Comparison of ENCODE assay signal across 31 cellular contexts in the genomic region with DNA sequence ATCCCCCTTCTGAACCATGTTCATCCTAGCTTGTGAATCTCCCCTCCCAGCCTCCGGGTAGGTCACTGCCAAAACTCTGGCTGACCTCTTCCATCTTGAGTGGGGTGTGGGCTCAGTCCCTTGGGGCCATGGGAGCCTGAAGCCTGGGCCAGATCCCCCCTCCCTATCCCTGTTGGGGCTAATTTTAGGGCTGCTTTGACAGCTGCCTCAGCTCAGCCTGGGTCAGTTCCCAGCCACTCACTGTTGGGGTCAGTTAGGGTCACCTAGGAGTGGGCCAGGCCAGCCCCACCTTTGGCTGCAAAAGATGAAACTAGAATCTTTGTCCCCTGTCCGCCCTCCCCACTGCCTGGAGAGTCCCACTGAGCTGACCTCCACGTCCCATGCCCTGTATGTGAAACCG. TPM values are rescaled to one million over a fixed set of nuclear protein-coding genes. Genes with fewer than 3 reads are reported as not detected.
A peak's percentile ranks its signal among the peaks of the same experiment; 100 is the strongest.
DNase-seq lines count a peak whose midpoint lies in the region; ATAC-seq and TF ChIP-seq lines count a peak whose summit lies in the region.
"Had no signal": no experiment of that assay in that cellular context is flagged by ENCODE, and none has a peak within 500 bp of the region (broad histone marks: within the 10 kb centered on the region; RNA-seq: fewer than 3 reads in every experiment).

No MANE protein-coding gene starts in this region.

- H3K4me3 Mint-ChIP-seq in activated naive CD8-positive, alpha-beta T cell treated with anti-CD3 and anti-CD28 coated beads for 36 hours = no peak overlapping the region
- H3K4me3 Mint-ChIP-seq in activated naive CD8-positive, alpha-beta T cell treated with anti-CD3 and anti-CD28 coated beads, Interleukin-2, amount 50 U/mL, for 24 hours = no peak overlapping the region
- H3K4me3 Mint-ChIP-seq in progenitor cell of endocrine pancreas (ENCODE audit: low read depth) = no peak overlapping the region
- H3K4me3 Mint-ChIP-seq: activated CD8-positive, alpha-beta memory T cell treated with anti-CD3 and anti-CD28 coated beads, Interleukin-2, amount 10 ng/mL, durations not matched to agents 7 days and 5 days; activated T-helper 1 cell treated with anti-CD3 and anti-CD28 coated beads, Interleukin-12 subunit alpha, Interleukin-12 subunit beta, Interleukin-2, Interleukin-4 antibody, amounts not matched to agents 30 ng/mL and 10 ng/mL and 1 ng/mL, durations not matched to agents 14 hours and 24 hours and 36 hours; central memory CD8-positive, alpha-beta T cell; immature natural killer cell; mesothelial cell of epicardium; natural killer cell treated with Interleukin-12 subunit alpha and Interleukin-12 subunit beta and Interleukin-15 and Interleukin-18, amount 100 ng/mL, for 72 hours; stimulated activated naive CD8-positive, alpha-beta T cell treated with anti-CD3 and anti-CD28 coated beads, Interleukin-15, amount 100 ng/mL, for 72 hours had no signal

- H3K14ac ChIP-seq in neuronal stem cell (ENCODE audit: low read length) = no peak overlapping the region

- H3K23ac ChIP-seq in neuronal stem cell (ENCODE audit: low read depth, low read length, poor library complexity) = no peak overlapping the region

- peaks cover 16% of the 10 kb centered on the region for H3K27me3 Mint-ChIP-seq in activated naive CD8-positive, alpha-beta T cell treated with anti-CD3 and anti-CD28 coated beads for 36 hours
- peaks cover 20% of the 10 kb centered on the region for H3K27me3 Mint-ChIP-seq in activated naive CD8-positive, alpha-beta T cell treated with anti-CD3 and anti-CD28 coated beads, Interleukin-2, amount 50 U/mL, for 24 hours
- H3K27me3 Mint-ChIP-seq in progenitor cell of endocrine pancreas = peaks cover 33% of the 10 kb centered on the region

- H4K8ac ChIP-seq in neuronal stem cell (ENCODE audit: low read depth, low read length) = no peak overlapping the region

- H2AFZ ChIP-seq in neuronal stem cell (ENCODE audit: low read length) = no peak overlapping the region

- H3K4me1 ChIP-seq in esophagus squamous epithelium = peaks cover 42 to 83% (median 51%) of the 10 kb centered on the region in 3 donors
- H3K4me1 ChIP-seq in neuronal stem cell (ENCODE audit: control insufficient read depth in 2 of 2, insufficient read depth in 1 of 2, low read depth in 1 of 2, low read length in 2 of 2) = peaks cover 3 to 9% of the 10 kb centered on the region in 2 donors
- H3K4me1 ChIP-seq in aorta (ENCODE audit: control insufficient read depth in 1 of 2, insufficient read depth in 2 of 2, low read length in 2 of 2) = no peaks in the 10 kb centered on the region
- H3K4me1 ChIP-seq: pancreas, right lobe of liver had no signal

- ATAC-seq in activated naive CD8-positive, alpha-beta T cell treated with anti-CD3 and anti-CD28 coated beads, Interleukin-2, amount 50 U/mL, for 24 hours = no peak
- ATAC-seq in aorta (ENCODE audit: low FRiP score) = peak; percentile 3
- ATAC-seq: activated CD8-positive, alpha-beta memory T cell treated with anti-CD3 and anti-CD28 coated beads, Interleukin-2, amount 10 ng/mL, durations not matched to agents 7 days and 5 days; activated naive CD4-positive, alpha-beta T cell treated with anti-CD3 and anti-CD28 coated beads, Interleukin-2, amount 50 U/mL, for 72 hours; GM12878; left lobe of liver; natural killer cell treated with Interleukin-12 subunit alpha and Interleukin-12 subunit beta and Interleukin-15 and Interleukin-18, amount 100 ng/mL, for 72 hours; pancreas; right lobe of liver; stimulated activated naive CD8-positive, alpha-beta T cell treated with anti-CD3 and anti-CD28 coated beads, Interleukin-15, amount 100 ng/mL, for 72 hours had no signal

- intact Hi-C loops in esophagus squamous epithelium (cut with DNase I) (loop anchor here (5.0 kb wide), 2 partner anchors 39 to 104 kb away; no protein-coding TSS in a partner anchor), aorta (cut with DNase I) (loop anchor here in 1 of 2 donors (5.0 kb wide), 2 partner anchors 54 to 99 kb away; no protein-coding TSS in a partner anchor)

- H3K9me3 Mint-ChIP-seq in activated naive CD8-positive, alpha-beta T cell treated with anti-CD3 and anti-CD28 coated beads for 36 hours = no peaks in the 10 kb centered on the region
- no peaks in the 10 kb centered on the region for H3K9me3 Mint-ChIP-seq in activated naive CD8-positive, alpha-beta T cell treated with anti-CD3 and anti-CD28 coated beads, Interleukin-2, amount 50 U/mL, for 24 hours
- H3K9me3 Mint-ChIP-seq in progenitor cell of endocrine pancreas (ENCODE audit: low read depth) = no peaks in the 10 kb centered on the region
- H3K9me3 Mint-ChIP-seq: activated naive CD4-positive, alpha-beta T cell treated with anti-CD3 and anti-CD28 coated beads, Interleukin-2, amount 50 U/mL, for 72 hours; activated T-helper 1 cell treated with anti-CD3 and anti-CD28 coated beads, Interleukin-12 subunit alpha, Interleukin-12 subunit beta, Interleukin-2, Interleukin-4 antibody, amounts not matched to agents 30 ng/mL and 10 ng/mL and 1 ng/mL, durations not matched to agents 14 hours and 24 hours and 36 hours; central memory CD8-positive, alpha-beta T cell; immature natural killer cell; mesothelial cell of epicardium; natural killer cell treated with Interleukin-12 subunit alpha and Interleukin-12 subunit beta and Interleukin-15 and Interleukin-18, amount 100 ng/mL, for 72 hours; stimulated activated naive CD8-positive, alpha-beta T cell treated with anti-CD3 and anti-CD28 coated beads, Interleukin-15, amount 100 ng/mL, for 72 hours had no signal

- H3K4me3 ChIP-seq in esophagus squamous epithelium (no peak overlapping the region), neuronal stem cell (ENCODE audit: low read length in 2 of 2) (no peak overlapping the region), aorta (ENCODE audit: low read length in 2 of 2) (no peak overlapping the region)
- H3K4me3 ChIP-seq: GM12878, pancreas, right lobe of liver, SK-N-MC, tibial nerve had no signal

- no peak overlapping the region for H2BK5ac ChIP-seq in neuronal stem cell (ENCODE audit: low read length)

- peaks cover 3% of the 10 kb centered on the region for H3K4me1 Mint-ChIP-seq in activated naive CD8-positive, alpha-beta T cell treated with anti-CD3 and anti-CD28 coated beads for 36 hours
- peaks cover 8% of the 10 kb centered on the region for H3K4me1 Mint-ChIP-seq in activated naive CD8-positive, alpha-beta T cell treated with anti-CD3 and anti-CD28 coated beads, Interleukin-2, amount 50 U/mL, for 24 hours
- H3K4me1 Mint-ChIP-seq in progenitor cell of endocrine pancreas (ENCODE audit: low read depth) = peaks cover 5% of the 10 kb centered on the region
- H3K4me1 Mint-ChIP-seq: central memory CD8-positive, alpha-beta T cell had no signal

- peak overlapping the region; percentile 36 for H3K18ac ChIP-seq in neuronal stem cell (ENCODE audit: low read length)

- H2BK15ac ChIP-seq in neuronal stem cell (ENCODE audit: low read length) = no peak overlapping the region

- H3K79me1 ChIP-seq in neuronal stem cell (ENCODE audit: low read depth, low read length) = no peaks in the 10 kb centered on the region

- H3K36me3 ChIP-seq in esophagus squamous epithelium (no peaks in the 10 kb centered on the region), neuronal stem cell (replicated peaks in 1 of 2; ENCODE audit: control insufficient read depth in 2 of 2, insufficient read depth in 2 of 2, low read length in 2 of 2) (no peaks in the 10 kb centered on the region), aorta (ENCODE audit: control insufficient read depth in 1 of 2, insufficient read depth in 2 of 2, low read length in 1 of 2) (no peaks in the 10 kb centered on the region)
- H3K36me3 ChIP-seq: pancreas, right lobe of liver, tibial nerve had no signal

- H3K27ac Mint-ChIP-seq in activated naive CD8-positive, alpha-beta T cell treated with anti-CD3 and anti-CD28 coated beads for 36 hours = peak overlapping the region; percentile 12
- no peak overlapping the region for H3K27ac Mint-ChIP-seq in activated naive CD8-positive, alpha-beta T cell treated with anti-CD3 and anti-CD28 coated beads, Interleukin-2, amount 50 U/mL, for 24 hours
- H3K27ac Mint-ChIP-seq in progenitor cell of endocrine pancreas = no peak overlapping the region
- H3K27ac Mint-ChIP-seq: activated CD8-positive, alpha-beta memory T cell treated with anti-CD3 and anti-CD28 coated beads, Interleukin-2, amount 10 ng/mL, durations not matched to agents 7 days and 5 days; activated T-helper 1 cell treated with anti-CD3 and anti-CD28 coated beads, Interleukin-12 subunit alpha, Interleukin-12 subunit beta, Interleukin-2, Interleukin-4 antibody, amounts not matched to agents 30 ng/mL and 10 ng/mL and 1 ng/mL, durations not matched to agents 14 hours and 24 hours and 36 hours; immature natural killer cell; mesothelial cell of epicardium; natural killer cell treated with Interleukin-12 subunit alpha and Interleukin-12 subunit beta and Interleukin-15 and Interleukin-18, amount 100 ng/mL, for 72 hours had no signal

- H2BK120ac ChIP-seq in neuronal stem cell (ENCODE audit: low read depth, low read length) = no peak overlapping the region

- no peak overlapping the region for H4K91ac ChIP-seq in neuronal stem cell (ENCODE audit: low read depth, low read length, poor library complexity)

- H3K4me2 ChIP-seq in neuronal stem cell (ENCODE audit: insufficient read depth, low read length, poor library complexity, severe bottlenecking) = no peak overlapping the region
- H3K4me2 ChIP-seq: KMS-11 had no signal

- no peak for DNase-seq in activated naive CD8-positive, alpha-beta T cell treated with anti-CD3 and anti-CD28 coated beads for 36 hours
- no peak for DNase-seq in activated naive CD8-positive, alpha-beta T cell treated with anti-CD3 and anti-CD28 coated beads, Interleukin-2, amount 50 U/mL, for 24 hours
- no peak for DNase-seq in esophagus squamous epithelium (lab: John Stamatoyannopoulos, UW)
- no peak for DNase-seq in neuronal stem cell (ENCODE audit: low spot score)
- no peak for DNase-seq in aorta
- no peak for DNase-seq in progenitor cell of endocrine pancreas (ENCODE audit: low spot score, unreplicated experiment)
- no peak for DNase-seq in DMS53 treated with DMSO at 0.1 percent for 48 hours (lab: John Stamatoyannopoulos, UW; ENCODE audit: unreplicated experiment)
- no peak for DNase-seq in T1000 (lab: John Stamatoyannopoulos, UW)
- DNase-seq: activated CD4-positive, alpha-beta T cell treated with anti-CD3 and anti-CD28 coated beads, Interleukin-2, amount 50 U/mL, for 1 hour; activated CD8-positive, alpha-beta memory T cell treated with anti-CD3 and anti-CD28 coated beads, Interleukin-2, amount 10 ng/mL, durations not matched to agents 7 days and 5 days; foreskin fibroblast; hippocampal formation; immature natural killer cell; pancreas; stimulated activated CD4-positive, alpha-beta T cell treated with anti-CD3 and anti-CD28 coated beads, Interleukin-15, amount 100 ng/mL, for 24 hours; stimulated activated naive CD8-positive, alpha-beta T cell treated with anti-CD3 and anti-CD28 coated beads, Interleukin-15, amount 100 ng/mL, for 72 hours; T-helper 2 cell had no signal

- no peak overlapping the region for H3K4ac ChIP-seq in neuronal stem cell (ENCODE audit: low read length)

- H3K9me3 ChIP-seq in esophagus squamous epithelium (no peaks in the 10 kb centered on the region), neuronal stem cell (replicated peaks in 1 of 2; ENCODE audit: control insufficient read depth in 2 of 2, insufficient read depth in 1 of 2, low read depth in 1 of 2, low read length in 2 of 2) (no peaks in the 10 kb centered on the region), aorta (ENCODE audit: control insufficient read depth, low read length) (no peaks in the 10 kb centered on the region)
- H3K9me3 ChIP-seq: pancreas, right lobe of liver, tibial nerve had no signal

- no peak for TF ChIP-seq CTCF in esophagus squamous epithelium (IDR thresholded peaks at IDR 0.05)
- no peak for TF ChIP-seq CTCF in progenitor cell of endocrine pancreas (IDR thresholded peaks at IDR 0.05; ENCODE audit: unreplicated experiment)

- no peak for TF ChIP-seq POLR2A in esophagus squamous epithelium (IDR thresholded peaks at IDR 0.05)

- 47 to 96% methylated on average over 2 to 3 of the region's 4 CpGs for WGBS in esophagus squamous epithelium, 2 donors
- no CpG with 5 or more reads among the region's 4 CpGs for WGBS in neuronal stem cell (ENCODE audit: extremely low coverage in 2 of 2, insufficient read length in 2 of 2, insufficient replicate concordance in 1 of 2), 2 donors
- WGBS in aorta, 2 donors = 38 to 49% methylated on average over 4 of the region's 4 CpGs

- peak overlapping the region; percentile 17 for H2AK5ac ChIP-seq in neuronal stem cell (ENCODE audit: low read depth, low read length)

- H3K27ac ChIP-seq in esophagus squamous epithelium (peak overlapping the region; percentile 55 to 89 (median 64)), neuronal stem cell (replicated peaks; ENCODE audit: low read length) (no peak overlapping the region), aorta (ENCODE audit: low read depth in 1 of 2, low read length in 2 of 2) (no peak overlapping the region)
- H3K27ac ChIP-seq: KMS-11, pancreas, right lobe of liver, SK-N-MC, tibial nerve, VCaP had no signal

- H3K27me3 ChIP-seq in esophagus squamous epithelium = no peaks in the 10 kb centered on the region
- H3K27me3 ChIP-seq in neuronal stem cell (ENCODE audit: control insufficient read depth in 3 of 3, insufficient read depth in 3 of 3, low read depth in 1 of 3, low read length in 3 of 3) = peaks cover 0 to 30% (median 0%) of the 10 kb centered on the region in 3 experiments
- no peaks in the 10 kb centered on the region for H3K27me3 ChIP-seq in aorta (ENCODE audit: control insufficient read depth in 1 of 2, insufficient read depth in 2 of 2, low read length in 1 of 2)
- H3K27me3 ChIP-seq: pancreas, right lobe of liver, tibial nerve had no signal

- H3K36me3 Mint-ChIP-seq in activated naive CD8-positive, alpha-beta T cell treated with anti-CD3 and anti-CD28 coated beads for 36 hours = no peaks in the 10 kb centered on the region
- no peaks in the 10 kb centered on the region for H3K36me3 Mint-ChIP-seq in activated naive CD8-positive, alpha-beta T cell treated with anti-CD3 and anti-CD28 coated beads, Interleukin-2, amount 50 U/mL, for 24 hours (ENCODE audit: low read depth)
- H3K36me3 Mint-ChIP-seq in progenitor cell of endocrine pancreas (ENCODE audit: insufficient read depth) = no peaks in the 10 kb centered on the region
- H3K36me3 Mint-ChIP-seq: activated CD8-positive, alpha-beta memory T cell treated with anti-CD3 and anti-CD28 coated beads, Interleukin-2, amount 10 ng/mL, durations not matched to agents 7 days and 5 days; activated naive CD4-positive, alpha-beta T cell treated with anti-CD3 and anti-CD28 coated beads, Interleukin-2, amount 50 U/mL, for 72 hours; immature natural killer cell; mesothelial cell of epicardium; natural killer cell treated with Interleukin-12 subunit alpha and Interleukin-12 subunit beta and Interleukin-15 and Interleukin-18, amount 100 ng/mL, for 72 hours had no signal

- H2BK12ac ChIP-seq in neuronal stem cell (ENCODE audit: low read length) = no peak overlapping the region

- no peak overlapping the region for H3K9ac ChIP-seq in neuronal stem cell (ENCODE audit: low read depth, low read length, poor library complexity)
- H3K9ac ChIP-seq: KMS-11 had no signal

RNA-seq across cellular contexts. Expression of a gene that starts 29.8 kb away (rescaled TPM):
- not detected for total RNA-seq in activated naive CD8-positive, alpha-beta T cell treated with anti-CD3 and anti-CD28 coated beads for 36 hours
- total RNA-seq in esophagus squamous epithelium (10 to 100 TPM; 36.2 to 50.3 (median 43.8) TPM), aorta (1 to 10 TPM; 2.9 to 3.9 TPM), progenitor cell of endocrine pancreas (0.55 and 0.96 TPM in 2 replicates)
- 1.2 TPM for polyA plus RNA-seq in neuronal stem cell (2013, experiment 1 of 2)
- 1.2 TPM for polyA plus RNA-seq in neuronal stem cell (2013, experiment 2 of 2)
- polyA plus RNA-seq in aorta = under 1 TPM; 0.50 to 0.54 TPM
- total RNA-seq: A172; activated CD8-positive, alpha-beta memory T cell treated with anti-CD3 and anti-CD28 coated beads, Interleukin-2, amount 10 ng/mL, durations not matched to agents 7 days and 5 days; activated naive CD4-positive, alpha-beta T cell treated with anti-CD3 and anti-CD28 coated beads, Interleukin-2, amount 50 U/mL, for 72 hours; activated T-helper 1 cell treated with anti-CD3 and anti-CD28 coated beads, Interleukin-12 subunit alpha, Interleukin-12 subunit beta, Interleukin-2, Interleukin-4 antibody, amounts not matched to agents 30 ng/mL and 10 ng/mL and 1 ng/mL, durations not matched to agents 14 hours and 24 hours and 36 hours; H4 had no signal

RNA-seq across cellular contexts. Expression of a gene that starts 46.2 kb away (rescaled TPM):
- total RNA-seq in activated naive CD8-positive, alpha-beta T cell treated with anti-CD3 and anti-CD28 coated beads for 36 hours = 10 to 100 TPM; 19.9 to 22.6 TPM
- total RNA-seq in esophagus squamous epithelium (10 to 100 TPM in 1 of 4 donors, 1 to 10 TPM in 3; 4.1 to 12.8 (median 6.8) TPM), aorta (100 to 1,000 TPM in 1 of 2 donors, 10 to 100 TPM in 1; 84.4 to 107 TPM), progenitor cell of endocrine pancreas (28.4 and 35.4 TPM in 2 replicates)
- polyA plus RNA-seq in neuronal stem cell (2013, experiment 1 of 2) = 21.2 TPM
- 22.1 TPM for polyA plus RNA-seq in neuronal stem cell (2013, experiment 2 of 2)
- 10 to 100 TPM; 34.4 to 39.9 TPM for polyA plus RNA-seq in aorta

Comparison
In these comparisons a context has a peak if more than half of its experiments do, and no peak if none do; other contexts are left out.
1. H3K27ac ChIP-seq: peak in esophagus squamous epithelium (4 of 4); none in neuronal stem cell (single experiment) and aorta (0 of 2).
2. RNA of a gene that starts 29.8 kb away (total RNA-seq): 36.2 to 50.3 TPM in esophagus squamous epithelium; 2.9 to 3.9 TPM in aorta, 0.55 to 0.96 TPM in progenitor cell of endocrine pancreas and not detected in activated naive CD8-positive, alpha-beta T cell treated with anti-CD3 and anti-CD28 coated beads for 36 hours; every median in the first group is over 4 times any median in the second.